Comparison of ENCODE assay signal across 8 cellular contexts in the genomic region with DNA sequence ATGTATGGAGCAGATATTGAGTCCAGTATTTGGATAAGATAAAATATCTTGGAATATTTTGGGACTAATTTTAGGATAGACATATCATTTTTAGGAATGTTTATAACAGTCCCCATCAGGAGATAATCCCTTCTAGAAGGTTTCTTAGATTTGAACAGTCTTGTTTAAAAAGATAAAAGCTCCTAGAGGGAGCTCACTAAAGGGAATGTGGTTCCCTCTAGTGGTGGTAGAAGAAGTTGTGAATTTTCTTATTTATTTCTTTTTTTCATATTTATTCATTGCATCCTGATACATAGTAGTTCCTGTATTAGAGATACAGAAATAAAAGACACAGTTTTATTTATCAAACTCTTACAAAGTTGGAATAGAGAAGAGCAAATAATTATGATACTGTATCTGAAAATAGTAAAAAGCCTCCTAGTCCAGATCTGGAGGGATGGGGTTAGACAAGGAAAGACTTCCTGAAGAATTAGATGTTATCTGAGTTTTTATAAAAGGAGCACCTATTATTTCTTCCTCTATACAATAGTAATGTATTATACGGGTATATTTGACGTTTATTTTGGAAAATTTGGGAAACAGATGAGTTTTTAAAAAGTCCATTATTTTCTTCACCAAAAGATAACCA. TPM values are rescaled to one million over a fixed set of nuclear protein-coding genes. Genes with fewer than 3 reads are reported as not detected.
DNase-seq lines count a peak whose midpoint lies in the region; ATAC-seq and TF ChIP-seq lines count a peak whose summit lies in the region.

No MANE protein-coding gene starts in this region.

- TF ChIP-seq CTCF in thoracic aorta (IDR thresholded peaks at IDR 0.05): peak; percentile 61

- H3K36me3 Mint-ChIP-seq in activated naive CD8-positive, alpha-beta T cell treated with anti-CD3 and anti-CD28 coated beads, Interleukin-2, amount 10 ng/mL, durations not matched to agents 7 days and 5 days: no peaks in the 10 kb centered on the region
- H3K36me3 Mint-ChIP-seq in activated naive CD8-positive, alpha-beta T cell treated with anti-CD3 and anti-CD28 coated beads, Interleukin-2, amount 50 U/mL, for 24 hours (ENCODE audit: low read depth): no peaks in the 10 kb centered on the region
- no peaks in the 10 kb centered on the region for H3K36me3 Mint-ChIP-seq in activated CD8-positive, alpha-beta T cell treated with anti-CD3 and anti-CD28 coated beads, Interleukin-2, amount 10 ng/mL, durations not matched to agents 7 days and 5 days (ENCODE audit: low read depth)
- no peaks in the 10 kb centered on the region for H3K36me3 Mint-ChIP-seq in immature natural killer cell
- no peaks in the 10 kb centered on the region for H3K36me3 Mint-ChIP-seq in activated T-helper 17 cell treated with anti-CD3 and anti-CD28 coated beads, Interleukin-2, amount 50 U/mL, for 72 hours (ENCODE audit: low read depth)

- peaks cover 12% of the 10 kb centered on the region for H3K27me3 Mint-ChIP-seq in activated naive CD8-positive, alpha-beta T cell treated with anti-CD3 and anti-CD28 coated beads, Interleukin-2, amount 10 ng/mL, durations not matched to agents 7 days and 5 days
- peaks cover 3% of the 10 kb centered on the region for H3K27me3 Mint-ChIP-seq in activated naive CD8-positive, alpha-beta T cell treated with anti-CD3 and anti-CD28 coated beads, Interleukin-2, amount 50 U/mL, for 24 hours
- peaks cover 15% of the 10 kb centered on the region for H3K27me3 Mint-ChIP-seq in activated CD8-positive, alpha-beta T cell treated with anti-CD3 and anti-CD28 coated beads, Interleukin-2, amount 10 ng/mL, durations not matched to agents 7 days and 5 days (ENCODE audit: low read depth)
- H3K27me3 Mint-ChIP-seq in immature natural killer cell (ENCODE audit: low read depth in 3 of 3): peaks cover 0 to 5% (median 0%) of the 10 kb centered on the region in 3 donors
- peaks cover 7% of the 10 kb centered on the region for H3K27me3 Mint-ChIP-seq in activated T-helper 17 cell treated with anti-CD3 and anti-CD28 coated beads, Interleukin-2, amount 50 U/mL, for 72 hours

- H3K4me3 ChIP-seq in thoracic aorta: no peak overlapping the region

- no peaks in the 10 kb centered on the region for H3K36me3 ChIP-seq in thoracic aorta

- H3K4me3 Mint-ChIP-seq in activated naive CD8-positive, alpha-beta T cell treated with anti-CD3 and anti-CD28 coated beads, Interleukin-2, amount 10 ng/mL, durations not matched to agents 7 days and 5 days: no peak overlapping the region
- no peak overlapping the region for H3K4me3 Mint-ChIP-seq in activated naive CD8-positive, alpha-beta T cell treated with anti-CD3 and anti-CD28 coated beads, Interleukin-2, amount 50 U/mL, for 24 hours
- H3K4me3 Mint-ChIP-seq in activated CD8-positive, alpha-beta T cell treated with anti-CD3 and anti-CD28 coated beads, Interleukin-2, amount 10 ng/mL, durations not matched to agents 7 days and 5 days: no peak overlapping the region
- no peak overlapping the region for H3K4me3 Mint-ChIP-seq in immature natural killer cell
- H3K4me3 Mint-ChIP-seq in activated T-helper 17 cell treated with anti-CD3 and anti-CD28 coated beads, Interleukin-2, amount 50 U/mL, for 72 hours: no peak overlapping the region

- H3K27ac Mint-ChIP-seq in activated naive CD8-positive, alpha-beta T cell treated with anti-CD3 and anti-CD28 coated beads, Interleukin-2, amount 10 ng/mL, durations not matched to agents 7 days and 5 days: no peak overlapping the region
- H3K27ac Mint-ChIP-seq in activated naive CD8-positive, alpha-beta T cell treated with anti-CD3 and anti-CD28 coated beads, Interleukin-2, amount 50 U/mL, for 24 hours: no peak overlapping the region
- H3K27ac Mint-ChIP-seq in activated CD8-positive, alpha-beta T cell treated with anti-CD3 and anti-CD28 coated beads, Interleukin-2, amount 10 ng/mL, durations not matched to agents 7 days and 5 days: no peak overlapping the region
- no peak overlapping the region for H3K27ac Mint-ChIP-seq in immature natural killer cell
- no peak overlapping the region for H3K27ac Mint-ChIP-seq in activated T-helper 17 cell treated with anti-CD3 and anti-CD28 coated beads, Interleukin-2, amount 50 U/mL, for 72 hours

- H3K9me3 ChIP-seq in thoracic aorta: no peaks in the 10 kb centered on the region

- POLR2A ChIA-PET in activated naive CD8-positive, alpha-beta T cell treated with anti-CD3 and anti-CD28 coated beads, Interleukin-2, amount 10 ng/mL, durations not matched to agents 7 days and 5 days (lab: Charles Lee): interaction anchor here (0.7 kb wide), 1 partner anchor 686 kb away, joined by 4 read pairs; no protein-coding TSS in a partner anchor
- POLR2A ChIA-PET in activated CD8-positive, alpha-beta T cell treated with anti-CD3 and anti-CD28 coated beads, Interleukin-2, amount 10 ng/mL, durations not matched to agents 7 days and 5 days (lab: Charles Lee): no interaction called here

- no peak for DNase-seq in activated naive CD8-positive, alpha-beta T cell treated with anti-CD3 and anti-CD28 coated beads, Interleukin-2, amount 10 ng/mL, durations not matched to agents 7 days and 5 days
- no peak for DNase-seq in activated naive CD8-positive, alpha-beta T cell treated with anti-CD3 and anti-CD28 coated beads, Interleukin-2, amount 50 U/mL, for 24 hours
- peak; percentile 42 for DNase-seq in NCI-H2029 (lab: John Stamatoyannopoulos, UW)
- no peak for DNase-seq in activated CD8-positive, alpha-beta T cell treated with anti-CD3 and anti-CD28 coated beads, Interleukin-2, amount 10 ng/mL, durations not matched to agents 7 days and 5 days
- DNase-seq in immature natural killer cell: peak; percentile 12 to 33 (median 15)
- no peak for DNase-seq in thoracic aorta (ENCODE audit: low spot score)
- DNase-seq in activated CD4-positive, alpha-beta T cell treated with anti-CD3 and anti-CD28 coated beads, Interleukin-2, amount 50 U/mL, for 4 hours: no peak

- CTCF ChIA-PET in activated CD8-positive, alpha-beta T cell treated with anti-CD3 and anti-CD28 coated beads, Interleukin-2, amount 10 ng/mL, durations not matched to agents 7 days and 5 days (lab: Charles Lee): interaction anchor here (0.6 to 2.6 kb wide), 26 partner anchors 10 to 1540 kb away, joined by 3 to 27 read pairs (median 3); a partner anchor contains a TSS

- H3K27ac ChIP-seq in thoracic aorta: no peak overlapping the region

- H3K4me1 ChIP-seq in thoracic aorta (ENCODE audit: control insufficient read depth in 1 of 2, low read depth in 2 of 2): no peaks in the 10 kb centered on the region

- ATAC-seq in activated naive CD8-positive, alpha-beta T cell treated with anti-CD3 and anti-CD28 coated beads, Interleukin-2, amount 10 ng/mL, durations not matched to agents 7 days and 5 days (ENCODE audit: low read depth): peak; percentile 30
- no peak for ATAC-seq in activated naive CD8-positive, alpha-beta T cell treated with anti-CD3 and anti-CD28 coated beads, Interleukin-2, amount 50 U/mL, for 24 hours
- peak; percentile 33 for ATAC-seq in activated CD8-positive, alpha-beta T cell treated with anti-CD3 and anti-CD28 coated beads, Interleukin-2, amount 10 ng/mL, durations not matched to agents 7 days and 5 days
- no peak for ATAC-seq in thoracic aorta (ENCODE audit: insufficient number of reproducible peaks, low FRiP score, low read depth)
- ATAC-seq in activated T-helper 17 cell treated with anti-CD3 and anti-CD28 coated beads, Interleukin-2, amount 50 U/mL, for 72 hours (replicated peaks): no peak

- no peaks in the 10 kb centered on the region for H3K4me1 Mint-ChIP-seq in activated naive CD8-positive, alpha-beta T cell treated with anti-CD3 and anti-CD28 coated beads, Interleukin-2, amount 10 ng/mL, durations not matched to agents 7 days and 5 days
- H3K4me1 Mint-ChIP-seq in activated naive CD8-positive, alpha-beta T cell treated with anti-CD3 and anti-CD28 coated beads, Interleukin-2, amount 50 U/mL, for 24 hours: no peaks in the 10 kb centered on the region
- H3K4me1 Mint-ChIP-seq in activated CD8-positive, alpha-beta T cell treated with anti-CD3 and anti-CD28 coated beads, Interleukin-2, amount 10 ng/mL, durations not matched to agents 7 days and 5 days (ENCODE audit: low read depth): no peaks in the 10 kb centered on the region
- H3K4me1 Mint-ChIP-seq in immature natural killer cell: no peaks in the 10 kb centered on the region
- no peaks in the 10 kb centered on the region for H3K4me1 Mint-ChIP-seq in activated T-helper 17 cell treated with anti-CD3 and anti-CD28 coated beads, Interleukin-2, amount 50 U/mL, for 72 hours

- no peaks in the 10 kb centered on the region for H3K9me3 Mint-ChIP-seq in activated naive CD8-positive, alpha-beta T cell treated with anti-CD3 and anti-CD28 coated beads, Interleukin-2, amount 10 ng/mL, durations not matched to agents 7 days and 5 days
- H3K9me3 Mint-ChIP-seq in activated naive CD8-positive, alpha-beta T cell treated with anti-CD3 and anti-CD28 coated beads, Interleukin-2, amount 50 U/mL, for 24 hours: no peaks in the 10 kb centered on the region
- H3K9me3 Mint-ChIP-seq in activated CD8-positive, alpha-beta T cell treated with anti-CD3 and anti-CD28 coated beads, Interleukin-2, amount 10 ng/mL, durations not matched to agents 7 days and 5 days (ENCODE audit: insufficient read depth): no peaks in the 10 kb centered on the region
- H3K9me3 Mint-ChIP-seq in immature natural killer cell: no peaks in the 10 kb centered on the region
- H3K9me3 Mint-ChIP-seq in activated T-helper 17 cell treated with anti-CD3 and anti-CD28 coated beads, Interleukin-2, amount 50 U/mL, for 72 hours: no peaks in the 10 kb centered on the region

- no peaks in the 10 kb centered on the region for H3K27me3 ChIP-seq in thoracic aorta (replicated peaks; ENCODE audit: insufficient read depth)

RNA-seq across cellular contexts. Expression of a gene that starts 24.5 kb away (rescaled TPM):
- total RNA-seq in activated naive CD8-positive, alpha-beta T cell treated with anti-CD3 and anti-CD28 coated beads, Interleukin-2, amount 10 ng/mL, durations not matched to agents 7 days and 5 days: not detected
- not detected for total RNA-seq in activated CD8-positive, alpha-beta T cell treated with anti-CD3 and anti-CD28 coated beads, Interleukin-2, amount 10 ng/mL, durations not matched to agents 7 days and 5 days
- not detected for polyA plus RNA-seq in immature natural killer cell
- not detected for total RNA-seq in thoracic aorta
- total RNA-seq in activated T-helper 17 cell treated with anti-CD3 and anti-CD28 coated beads, Interleukin-2, amount 50 U/mL, for 72 hours: not detected

Comparison
In these comparisons a context has a peak if more than half of its experiments do, and no peak if none do; other contexts are left out.
1. ATAC-seq: peak in activated naive CD8-positive, alpha-beta T cell treated with anti-CD3 and anti-CD28 coated beads, Interleukin-2, amount 10 ng/mL, durations not matched to agents 7 days and 5 days (single experiment) and activated CD8-positive, alpha-beta T cell treated with anti-CD3 and anti-CD28 coated beads, Interleukin-2, amount 10 ng/mL, durations not matched to agents 7 days and 5 days (single experiment); none in activated naive CD8-positive, alpha-beta T cell treated with anti-CD3 and anti-CD28 coated beads, Interleukin-2, amount 50 U/mL, for 24 hours (single experiment), thoracic aorta (single experiment) and activated T-helper 17 cell treated with anti-CD3 and anti-CD28 coated beads, Interleukin-2, amount 50 U/mL, for 72 hours (single experiment).
2. DNase-seq: peak in NCI-H2029 (single experiment) and immature natural killer cell (3 of 3); none in activated naive CD8-positive, alpha-beta T cell treated with anti-CD3 and anti-CD28 coated beads, Interleukin-2, amount 10 ng/mL, durations not matched to agents 7 days and 5 days (single experiment), activated naive CD8-positive, alpha-beta T cell treated with anti-CD3 and anti-CD28 coated beads, Interleukin-2, amount 50 U/mL, for 24 hours (single experiment), activated CD8-positive, alpha-beta T cell treated with anti-CD3 and anti-CD28 coated beads, Interleukin-2, amount 10 ng/mL, durations not matched to agents 7 days and 5 days (single experiment), thoracic aorta (single experiment) and activated CD4-positive, alpha-beta T cell treated with anti-CD3 and anti-CD28 coated beads, Interleukin-2, amount 50 U/mL, for 4 hours (0 of 2).